In genomic region chr11:86068951-86069407, GRCh38 we compare ENCODE assay signal across 8 cellular contexts. TPM values are rescaled to one million over a fixed set of nuclear protein-coding genes. Genes with fewer than 3 reads are reported as not detected.
DNase-seq lines count a peak whose midpoint lies in the region; ATAC-seq lines count a peak whose summit lies in the region.

TSS of gene PICALM (minus strand) at chr11:86069084. CDS start at chr11:86068780, 304 bp downstream.

- no peaks in the 10 kb centered on the region for H3K36me3 ChIP-seq in NT2/D1 (ENCODE audit: insufficient read depth, insufficient read length, low read length)
- H3K36me3 ChIP-seq in endocrine pancreas (ENCODE audit: control insufficient read depth, insufficient read depth, low read length): no peaks in the 10 kb centered on the region
- no peaks in the 10 kb centered on the region for H3K36me3 ChIP-seq in mesendoderm (ENCODE audit: control insufficient read depth, insufficient read depth, low read length)

- peak within 1 kb of the TSS; percentile 96 for H3K27ac ChIP-seq in mesendoderm (ENCODE audit: low read depth, low read length)

- no peak within 1 kb of the TSS for H4K5ac ChIP-seq in mesendoderm (ENCODE audit: low read length)

- peak within 1 kb of the TSS; percentile 58 for H3K4me2 ChIP-seq in mesendoderm (ENCODE audit: low read length)

- CTCF ChIA-PET in activated CD8-positive, alpha-beta memory T cell treated with anti-CD3 and anti-CD28 coated beads, Interleukin-2, amount 10 ng/mL, durations not matched to agents 7 days and 5 days (lab: Charles Lee): interaction anchor here (0.9 to 4.1 kb wide), 14 partner anchors 20 to 149 kb away, joined by 3 to 41 read pairs (median 6); no protein-coding TSS in a partner anchor

- no peak within 1 kb of the TSS for H2AK5ac ChIP-seq in mesendoderm (ENCODE audit: low read length)

- H3K27ac Mint-ChIP-seq in activated CD8-positive, alpha-beta memory T cell treated with anti-CD3 and anti-CD28 coated beads, Interleukin-2, amount 10 ng/mL, durations not matched to agents 7 days and 5 days: peak within 1 kb of the TSS; percentile 92

- peak within 1 kb of the TSS; percentile 97 for H4K8ac ChIP-seq in mesendoderm (ENCODE audit: low read depth, low read length)

- no peaks in the 10 kb centered on the region for H3K9me3 Mint-ChIP-seq in activated CD8-positive, alpha-beta memory T cell treated with anti-CD3 and anti-CD28 coated beads, Interleukin-2, amount 10 ng/mL, durations not matched to agents 7 days and 5 days (ENCODE audit: low read depth)

- H3K9me3 ChIP-seq in NT2/D1 (ENCODE audit: insufficient read depth, low read length) (no peaks in the 10 kb centered on the region), endocrine pancreas (ENCODE audit: control insufficient read depth, low read length) (no peaks in the 10 kb centered on the region)

- peak within 1 kb of the TSS; percentile 21 for H2BK15ac ChIP-seq in mesendoderm (replicated peaks; ENCODE audit: low read depth)

- H3K36me3 Mint-ChIP-seq in activated CD8-positive, alpha-beta memory T cell treated with anti-CD3 and anti-CD28 coated beads, Interleukin-2, amount 10 ng/mL, durations not matched to agents 7 days and 5 days: peaks cover 21% of the 10 kb centered on the region

- H3K27me3 ChIP-seq in NT2/D1 (ENCODE audit: insufficient read depth, insufficient read length) (no peaks in the 10 kb centered on the region), endocrine pancreas (ENCODE audit: control insufficient read depth, insufficient read depth, low read length) (no peaks in the 10 kb centered on the region), mesendoderm (ENCODE audit: insufficient read depth, low read length, poor library complexity) (no peaks in the 10 kb centered on the region)

- H3K4me3 ChIP-seq in NT2/D1 (ENCODE audit: insufficient read length, low read depth): peak within 1 kb of the TSS; percentile 84
- H3K4me3 ChIP-seq in endocrine pancreas (ENCODE audit: control insufficient read depth, insufficient read depth, low read length): peak within 1 kb of the TSS; percentile 99
- peak within 1 kb of the TSS; percentile 92 for H3K4me3 ChIP-seq in mesendoderm (ENCODE audit: low read length)

- peaks cover 25% of the 10 kb centered on the region for H3K4me1 Mint-ChIP-seq in activated CD8-positive, alpha-beta memory T cell treated with anti-CD3 and anti-CD28 coated beads, Interleukin-2, amount 10 ng/mL, durations not matched to agents 7 days and 5 days

- H3K9ac ChIP-seq in NT2/D1 (ENCODE audit: insufficient read length, low read depth) (peak within 1 kb of the TSS; percentile 82), endocrine pancreas (ENCODE audit: control insufficient read depth, insufficient read depth, low read length) (peak within 1 kb of the TSS; percentile 99), mesendoderm (ENCODE audit: low read length) (peak within 1 kb of the TSS; percentile 89)

- peak; percentile 85 for ATAC-seq in GM21381 (IDR thresholded peaks at IDR 0.05; ENCODE audit: unreplicated experiment)
- peak; percentile 89 for ATAC-seq in activated CD8-positive, alpha-beta memory T cell treated with anti-CD3 and anti-CD28 coated beads, Interleukin-2, amount 10 ng/mL, durations not matched to agents 7 days and 5 days

- DNase-seq in COR-L47 (lab: John Stamatoyannopoulos, UW) (peak; percentile 98), HUDEP-2 (lab: John Stamatoyannopoulos, UW; ENCODE audit: unreplicated experiment in 76 of 76) (peak; percentile 58 to 99 (median 97)), NT2/D1 (ENCODE audit: low read depth, low spot score) (peak; percentile 92), mesendoderm (peak; percentile 99)
- DNase-seq in activated CD8-positive, alpha-beta memory T cell treated with anti-CD3 and anti-CD28 coated beads, Interleukin-2, amount 10 ng/mL, durations not matched to agents 7 days and 5 days: peak; percentile 99
- DNase-seq in stimulated activated CD8-positive, alpha-beta memory T cell treated with anti-CD3 and anti-CD28 coated beads, Interleukin-15, amount 100 ng/mL, for 1 hour (ENCODE audit: low read depth): peak; percentile 91

- H3K4ac ChIP-seq in mesendoderm (ENCODE audit: low read depth, low read length): peak within 1 kb of the TSS; percentile 84

- H3K4me1 ChIP-seq in NT2/D1 (ENCODE audit: insufficient read depth, insufficient read length) (no peaks in the 10 kb centered on the region), endocrine pancreas (ENCODE audit: control insufficient read depth, insufficient read depth, low read length) (peaks cover 7% of the 10 kb centered on the region), mesendoderm (ENCODE audit: control insufficient read depth, low read depth, low read length) (peaks cover 3% of the 10 kb centered on the region)

- peak within 1 kb of the TSS; percentile 96 for H2BK120ac ChIP-seq in mesendoderm (ENCODE audit: low read depth, low read length)

- H3K79me2 ChIP-seq in mesendoderm (ENCODE audit: control insufficient read depth, insufficient read depth, low read length): peaks cover 45% of the 10 kb centered on the region

- H3K18ac ChIP-seq in mesendoderm (ENCODE audit: low read length): peak within 1 kb of the TSS; percentile 97

- H3K56ac ChIP-seq in mesendoderm (ENCODE audit: low read length): peak within 1 kb of the TSS; percentile 98

- H3K4me3 Mint-ChIP-seq in activated CD8-positive, alpha-beta memory T cell treated with anti-CD3 and anti-CD28 coated beads, Interleukin-2, amount 10 ng/mL, durations not matched to agents 7 days and 5 days: peak within 1 kb of the TSS; percentile 100

- no CpG with 5 or more reads among the region's 48 CpGs for WGBS in mesendoderm (ENCODE audit: extremely low coverage, insufficient coverage, low lambda C conversion rate)

- H2BK5ac ChIP-seq in mesendoderm (ENCODE audit: low read length): peak within 1 kb of the TSS; percentile 81

- no peaks in the 10 kb centered on the region for H3K27me3 Mint-ChIP-seq in activated CD8-positive, alpha-beta memory T cell treated with anti-CD3 and anti-CD28 coated beads, Interleukin-2, amount 10 ng/mL, durations not matched to agents 7 days and 5 days

- H3K23ac ChIP-seq in mesendoderm (ENCODE audit: low read length): peak within 1 kb of the TSS; percentile 92

- no peaks in the 10 kb centered on the region for H3K79me1 ChIP-seq in mesendoderm (ENCODE audit: low read length)

RNA-seq across cellular contexts. Expression of gene PICALM, which starts in this region (rescaled TPM):
- total RNA-seq in activated CD8-positive, alpha-beta memory T cell treated with anti-CD3 and anti-CD28 coated beads, Interleukin-2, amount 10 ng/mL, durations not matched to agents 7 days and 5 days: 100 to 1,000 TPM; 123 to 166 TPM
- 91.1 TPM for polyA plus RNA-seq in mesendoderm (2013, experiment 1 of 2)
- 90.1 TPM for polyA plus RNA-seq in mesendoderm (2013, experiment 2 of 2)

Comparison
In these comparisons a context has a peak if more than half of its experiments do, and no peak if none do; other contexts are left out.
1. Peak in every context shown above with its lines: DNase-seq, ATAC-seq, H3K4me3 ChIP-seq and H3K27ac ChIP-seq.